In the genomic region with DNA sequence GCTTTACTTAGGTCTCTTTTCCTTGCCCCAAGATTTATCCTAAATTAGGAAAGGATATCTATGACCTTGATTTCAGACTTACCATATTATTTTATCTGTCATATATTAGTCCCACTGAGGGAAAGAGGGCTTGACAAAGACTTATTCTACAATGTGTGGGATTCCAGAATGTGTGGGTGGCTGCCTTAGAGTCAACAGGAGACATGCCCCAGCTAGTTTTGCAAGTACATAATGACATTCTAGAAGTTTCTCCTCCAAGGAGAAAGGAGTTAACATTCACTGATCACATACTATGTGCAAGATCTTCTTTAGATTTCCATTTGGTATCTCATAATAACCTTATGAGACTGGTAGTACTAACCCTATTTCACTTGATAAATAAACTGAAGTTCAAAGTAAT, we compare ENCODE assay signal across 13 cellular contexts. TPM values are rescaled to one million over a fixed set of nuclear protein-coding genes. Genes with fewer than 3 reads are reported as not detected.
DNase-seq lines count a peak whose midpoint lies in the region; ATAC-seq and TF ChIP-seq lines count a peak whose summit lies in the region.
"Had no signal": no experiment of that assay in that cellular context is flagged by ENCODE, and none has a peak within 500 bp of the region (broad histone marks: within the 10 kb centered on the region; RNA-seq: fewer than 3 reads in every experiment).

No MANE protein-coding gene starts in this region.

- peak overlapping the region; percentile 47 for H3K4me2 ChIP-seq in smooth muscle cell

- H3K9ac ChIP-seq in smooth muscle cell (ENCODE audit: low read depth) = peak overlapping the region; percentile 64

- peaks cover 15% of the 10 kb centered on the region for H3K4me1 Mint-ChIP-seq in T-helper 1 cell treated with Interleukin-12 subunit alpha and Interleukin-12 subunit beta and Interleukin-4 antibody, amounts not matched to agents 30 μg/mL and 1 μg/mL, for 36 hours (ENCODE audit: low read depth)
- peaks cover 21% of the 10 kb centered on the region for H3K4me1 Mint-ChIP-seq in activated naive CD8-positive, alpha-beta T cell (ENCODE audit: low read depth)

- no peaks in the 10 kb centered on the region for H3F3A ChIP-seq in smooth muscle cell (ENCODE audit: low read depth)

- H3K27ac Mint-ChIP-seq in T-helper 1 cell treated with Interleukin-12 subunit alpha and Interleukin-12 subunit beta and Interleukin-4 antibody, amounts not matched to agents 30 μg/mL and 1 μg/mL, for 36 hours = peak overlapping the region; percentile 64
- H3K27ac Mint-ChIP-seq in activated naive CD8-positive, alpha-beta T cell = peak overlapping the region; percentile 88

- ATAC-seq in HG02798 (IDR thresholded peaks at IDR 0.05; ENCODE audit: poor library complexity, unreplicated experiment) = peak; percentile 25
- ATAC-seq: HCT116 had no signal

- H3K36me3 Mint-ChIP-seq in T-helper 1 cell treated with Interleukin-12 subunit alpha and Interleukin-12 subunit beta and Interleukin-4 antibody, amounts not matched to agents 30 μg/mL and 1 μg/mL, for 36 hours (ENCODE audit: low read depth) = peaks cover 42% of the 10 kb centered on the region
- peaks cover 17% of the 10 kb centered on the region for H3K36me3 Mint-ChIP-seq in activated naive CD8-positive, alpha-beta T cell

- H3K27me3 ChIP-seq in smooth muscle cell (ENCODE audit: low read depth) = no peaks in the 10 kb centered on the region
- H3K27me3 ChIP-seq: Peyer's patch had no signal

- H4K20me1 ChIP-seq in smooth muscle cell (ENCODE audit: low read depth) = peaks cover 12% of the 10 kb centered on the region

- no peaks in the 10 kb centered on the region for H3K9me3 Mint-ChIP-seq in T-helper 1 cell treated with Interleukin-12 subunit alpha and Interleukin-12 subunit beta and Interleukin-4 antibody, amounts not matched to agents 30 μg/mL and 1 μg/mL, for 36 hours
- H3K9me3 Mint-ChIP-seq in activated naive CD8-positive, alpha-beta T cell (ENCODE audit: low read depth) = no peaks in the 10 kb centered on the region

- no peaks in the 10 kb centered on the region for H3K27me3 Mint-ChIP-seq in T-helper 1 cell treated with Interleukin-12 subunit alpha and Interleukin-12 subunit beta and Interleukin-4 antibody, amounts not matched to agents 30 μg/mL and 1 μg/mL, for 36 hours (ENCODE audit: low read depth)
- no peaks in the 10 kb centered on the region for H3K27me3 Mint-ChIP-seq in activated naive CD8-positive, alpha-beta T cell

- no peaks in the 10 kb centered on the region for H3K9me3 ChIP-seq in smooth muscle cell (replicated peaks; ENCODE audit: low read depth)
- H3K9me3 ChIP-seq: Peyer's patch had no signal

- no peaks in the 10 kb centered on the region for H3K4me1 ChIP-seq in smooth muscle cell (ENCODE audit: low read depth)
- H3K4me1 ChIP-seq: Peyer's patch had no signal

- H3K4me3 ChIP-seq in smooth muscle cell = no peak overlapping the region
- H3K4me3 ChIP-seq: Peyer's patch had no signal

- H3K36me3 ChIP-seq in smooth muscle cell (ENCODE audit: low read depth) = peaks cover 24% of the 10 kb centered on the region

- DNase-seq in T-helper 1 cell = no peak
- DNase-seq in smooth muscle cell (lab: John Stamatoyannopoulos, UW; ENCODE audit: unreplicated experiment) = no peak
- no peak for DNase-seq in NCI-H187 treated with DMSO at 0.1 percent for 48 hours (lab: John Stamatoyannopoulos, UW)
- DNase-seq in NCI-H2227 treated with DMSO at 0.1 percent for 48 hours (lab: John Stamatoyannopoulos, UW) = no peak
- no peak for DNase-seq in NCI-H345 (lab: John Stamatoyannopoulos, UW)
- DNase-seq: cortex of kidney, MV-4-11 had no signal

- H3K27ac ChIP-seq in smooth muscle cell (ENCODE audit: low read depth) = peak overlapping the region; percentile 88
- H3K27ac ChIP-seq: 22Rv1 had no signal

- no peak for TF ChIP-seq CTCF in smooth muscle cell (IDR thresholded peaks at IDR 0.05; ENCODE audit: borderline replicate concordance, insufficient read depth, poor library complexity, severe bottlenecking)

- no peak overlapping the region for H2AFZ ChIP-seq in smooth muscle cell (ENCODE audit: low read depth)

- H3K79me2 ChIP-seq in smooth muscle cell (ENCODE audit: low read depth) = no peaks in the 10 kb centered on the region

- no peak overlapping the region for H3K4me3 Mint-ChIP-seq in T-helper 1 cell treated with Interleukin-12 subunit alpha and Interleukin-12 subunit beta and Interleukin-4 antibody, amounts not matched to agents 30 μg/mL and 1 μg/mL, for 36 hours
- peak overlapping the region; percentile 36 for H3K4me3 Mint-ChIP-seq in activated naive CD8-positive, alpha-beta T cell

RNA-seq across cellular contexts. Expression of a gene that starts 25.1 kb away (rescaled TPM):
- total RNA-seq in smooth muscle cell = 0.76 and 1.2 TPM in 2 replicates
- polyA plus RNA-seq in smooth muscle cell = 0.35 TPM in 1 of 2 replicates, not detected in the other

RNA-seq across cellular contexts. Expression of a gene that starts 52.3 kb away (rescaled TPM):
- 0.99 and 3.1 TPM in 2 replicates for total RNA-seq in smooth muscle cell
- 4.5 and 6.2 TPM in 2 replicates for polyA plus RNA-seq in smooth muscle cell
